10 cellular contexts compared by ENCODE assay signal in the genomic region with DNA sequence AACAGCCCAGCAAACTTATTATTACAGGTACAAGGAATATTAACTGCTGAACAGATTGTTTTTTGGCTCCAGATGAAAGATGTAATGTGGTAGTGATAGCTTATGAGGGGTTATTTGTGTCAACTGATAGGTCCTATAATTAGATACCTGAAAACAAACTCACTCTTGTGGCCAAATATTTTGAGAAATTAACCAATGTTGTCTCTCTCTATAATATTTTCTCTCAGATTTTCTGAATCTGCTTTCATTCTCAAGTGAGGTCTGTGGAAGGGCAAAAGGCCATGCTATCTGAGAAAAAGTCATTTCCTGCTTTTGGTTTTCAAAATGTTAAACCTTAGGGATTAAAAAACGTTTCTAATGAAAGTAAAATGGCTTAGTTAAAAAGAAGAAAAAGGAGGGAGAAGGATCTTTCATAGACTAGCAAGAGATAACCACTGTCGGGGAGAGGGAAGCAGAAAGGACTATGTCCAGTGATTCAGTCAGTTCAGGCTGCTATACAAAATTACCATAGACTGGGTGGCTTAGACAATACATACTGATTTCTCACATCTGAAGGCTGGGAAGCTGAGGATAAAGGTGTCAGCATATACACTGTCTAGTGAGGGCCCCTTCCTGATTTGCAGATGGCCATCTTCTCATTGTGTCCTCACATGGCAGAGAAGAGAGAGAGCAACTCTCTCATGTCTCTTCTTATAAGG.
DNase-seq lines count a peak whose midpoint lies in the region; ATAC-seq, FAIRE-seq and TF ChIP-seq lines count a peak whose summit lies in the region.
"Had no signal": no experiment of that assay in that cellular context is flagged by ENCODE, and none has a peak within 500 bp of the region (broad histone marks: within the 10 kb centered on the region; RNA-seq: fewer than 3 reads in every experiment).

No MANE protein-coding gene starts in this region.

- no peak for TF ChIP-seq RAD21 in liver (IDR thresholded peaks at IDR 0.05)
- no peak for TF ChIP-seq RAD21 in HepG2 (CRISPR knock-in tag; IDR thresholded peaks at IDR 0.05)

- intact Hi-C loops in HepG2 (cut with micrococcal nuclease; ENCODE audit: unreplicated experiment) = no loop called here
- intact Hi-C loops in heart right ventricle (cut with DNase I) = no loop called here
- intact Hi-C loops in vagina (cut with DNase I) = no loop called here
- intact Hi-C loops in body of pancreas (cut with DNase I) = no loop called here

- no peak overlapping the region for H3K4me2 ChIP-seq in HepG2 (ENCODE audit: low read depth, low read length)

- POLR2A ChIA-PET in HepG2 (lab: Yijun Ruan, JAX) = no interaction called here

- TF ChIP-seq POLR2A in HepG2 (IDR thresholded peaks at IDR 0.05; ENCODE audit: insufficient read depth in 1 of 2, low read depth in 2 of 2, low read length in 2 of 2) (no peak), vagina (IDR thresholded peaks at IDR 0.05) (no peak), body of pancreas (IDR thresholded peaks at IDR 0.05) (no peak)

- no peaks in the 10 kb centered on the region for H3K4me1 ChIP-seq in liver (ENCODE audit: control insufficient read depth in 4 of 4, insufficient read depth in 4 of 4, low read length in 3 of 4)
- peaks cover 13% of the 10 kb centered on the region for H3K4me1 ChIP-seq in HepG2 (ENCODE audit: insufficient read depth, low read length)
- peaks cover 6 to 47% (median 40%) of the 10 kb centered on the region in 9 donors for H3K4me1 ChIP-seq in heart right ventricle
- peaks cover 45% of the 10 kb centered on the region for H3K4me1 ChIP-seq in vagina
- no peaks in the 10 kb centered on the region for H3K4me1 ChIP-seq in body of pancreas

- ATAC-seq in HepG2 (no peak), HG03103 (IDR thresholded peaks at IDR 0.05; ENCODE audit: low read depth, unreplicated experiment) (peak; percentile 47), heart right ventricle (peak in 7 of 8 donors; percentile 5 to 61 (median 46)), body of pancreas (no peak)

- H3K36me3 ChIP-seq in liver (ENCODE audit: control insufficient read depth in 4 of 4, insufficient read depth in 3 of 4, low read depth in 1 of 4, low read length in 3 of 4) = no peaks in the 10 kb centered on the region
- no peaks in the 10 kb centered on the region for H3K36me3 ChIP-seq in HepG2 (replicated peaks in 1 of 2; ENCODE audit: control insufficient read depth in 1 of 2, insufficient read depth in 2 of 2, low read length in 2 of 2)
- no peaks in the 10 kb centered on the region for H3K36me3 ChIP-seq in heart right ventricle
- H3K36me3 ChIP-seq in vagina = no peaks in the 10 kb centered on the region
- H3K36me3 ChIP-seq in body of pancreas (replicated peaks in 1 of 2; ENCODE audit: insufficient read depth in 1 of 2, low read depth in 2 of 2) = no peaks in the 10 kb centered on the region

- TF ChIP-seq EP300 in HepG2 (IDR thresholded peaks at IDR 0.05; ENCODE audit: low read depth in 2 of 2, low read length in 2 of 2) (no peak), HepG2 (CRISPR knock-in tag; IDR thresholded peaks at IDR 0.05; ENCODE audit: borderline replicate concordance) (no peak)

- 43% methylated on average over 2 of the region's 2 CpGs for WGBS in liver
- WGBS in HepG2 (ENCODE audit: low lambda C conversion rate) = 15% methylated on average over 2 of the region's 2 CpGs
- 20% methylated on average over 2 of the region's 2 CpGs for WGBS in heart right ventricle, 2 donors
- WGBS in body of pancreas, 2 donors = 41 to 45% methylated on average over 2 of the region's 2 CpGs

- H3K27ac ChIP-seq in liver (ENCODE audit: low read depth in 1 of 2, low read length in 2 of 2) (peak overlapping the region; percentile 29 to 42), HepG2 (ENCODE audit: extremely low read length, insufficient read depth, low read length) (no peak overlapping the region), heart right ventricle (peak overlapping the region; percentile 78 to 96 (median 81)), vagina (peak overlapping the region; percentile 22), body of pancreas (peak overlapping the region in 1 of 4 donors; percentile 6)

- FAIRE-seq in HepG2 (lab: Jason Lieb, UNC) = no peak

- H3K79me2 ChIP-seq in HepG2 (ENCODE audit: insufficient read depth, low read length) = no peaks in the 10 kb centered on the region

- no peak overlapping the region for H3K4me3 ChIP-seq in liver (ENCODE audit: low read depth in 1 of 3, low read length in 3 of 3)
- H3K4me3 ChIP-seq in HepG2 (replicated peaks in 1 of 3; ENCODE audit: insufficient read depth in 1 of 3, low read depth in 2 of 3, low read length in 3 of 3) = no peak overlapping the region
- H3K4me3 ChIP-seq in heart right ventricle = no peak overlapping the region
- no peak overlapping the region for H3K4me3 ChIP-seq in vagina
- H3K4me3 ChIP-seq in body of pancreas = no peak overlapping the region

- H4K20me1 ChIP-seq in HepG2 (ENCODE audit: insufficient read depth, low read length) = no peaks in the 10 kb centered on the region

- in situ Hi-C loops in HepG2 (cut with HindIII; ENCODE audit: extremely low pct_ligation_motif_present, low pct_unique_long_range_greater_than_20kb) (no loop called here), ACHN (cut with HindIII; ENCODE audit: low pct_ligation_motif_present, low pct_unique_long_range_greater_than_20kb, low sequenced_read_pairs) (no loop called here)

- H3K27me3 ChIP-seq in liver (ENCODE audit: control insufficient read depth in 4 of 4, insufficient read depth in 4 of 4, low read length in 3 of 4) (no peaks in the 10 kb centered on the region), HepG2 (ENCODE audit: control insufficient read depth in 1 of 2, insufficient read depth in 2 of 2, low read length in 2 of 2) (no peaks in the 10 kb centered on the region; a peak in 1 of 5 replicates), heart right ventricle (no peaks in the 10 kb centered on the region), vagina (no peaks in the 10 kb centered on the region), body of pancreas (no peaks in the 10 kb centered on the region)

- no peaks in the 10 kb centered on the region for H3K9me3 ChIP-seq in liver (ENCODE audit: control insufficient read depth in 4 of 4, low read length in 3 of 4)
- no peaks in the 10 kb centered on the region for H3K9me3 ChIP-seq in HepG2 (ENCODE audit: low read length)
- peaks cover 0 to 6% (median 0%) of the 10 kb centered on the region in 11 donors for H3K9me3 ChIP-seq in heart right ventricle
- H3K9me3 ChIP-seq in vagina = no peaks in the 10 kb centered on the region
- no peaks in the 10 kb centered on the region for H3K9me3 ChIP-seq in body of pancreas

- TF ChIP-seq CTCF in liver (IDR thresholded peaks at IDR 0.05; ENCODE audit: low read depth, low read length, missing input control) (no peak), HepG2 (CRISPR knock-in tag; IDR thresholded peaks at IDR 0.05) (no peak), heart right ventricle (IDR thresholded peaks at IDR 0.05) (no peak), vagina (IDR thresholded peaks at IDR 0.05) (no peak), body of pancreas (IDR thresholded peaks at IDR 0.05) (no peak)

- no peak overlapping the region for H2AFZ ChIP-seq in HepG2 (ENCODE audit: low read length)

- DNase-seq in HepG2 (ENCODE audit: low spot score) (no peak), heart right ventricle (no peak), vagina (ENCODE audit: extremely low spot score in 2 of 2) (no peak), body of pancreas (no peak), ACHN (no peak)
- DNase-seq in activated CD4-positive, CD25-positive, alpha-beta regulatory T cell (lab: John Stamatoyannopoulos, UW) = no peak
- DNase-seq: glutamatergic neuron, NCI-H526 had no signal

- CTCF ChIA-PET in HepG2 (lab: Yijun Ruan, JAX; ENCODE audit: low intra/inter-chr PET ratio, low total read pairs) = no interaction called here

- no TSS peak for BruUV-seq in HepG2 (replicated peaks; lab: Mats Ljungman, UMichigan)

- H3K9ac ChIP-seq in liver (ENCODE audit: low read depth in 1 of 2, low read length in 2 of 2) (no peak overlapping the region), HepG2 (ENCODE audit: insufficient read depth, low read depth, low read length) (no peak overlapping the region)

TF ChIP-seq in liver, 16 proteins besides CTCF, POLR2A, EP300 and RAD21:
- TF ChIP-seq TAF1 (conservative IDR thresholded peaks at IDR 0.05) (no peak), FOXA2 (IDR thresholded peaks at IDR 0.05) (no peak), GABPA (IDR thresholded peaks at IDR 0.05 in 1 of 2, conservative IDR thresholded peaks at IDR 0.05 in 1 of 2) (no peak), HNF4A (conservative IDR thresholded peaks at IDR 0.05) (no peak), EGR1 (IDR thresholded peaks at IDR 0.05; ENCODE audit: low read depth in 2 of 2) (no peak), JUND (IDR thresholded peaks at IDR 0.05) (no peak), RXRA (IDR thresholded peaks at IDR 0.05) (no peak)

TF ChIP-seq in HepG2, 621 proteins besides CTCF, POLR2A, EP300 and RAD21 (continues in another document):
- TF ChIP-seq ZMAT3 (CRISPR knock-in tag; conservative IDR thresholded peaks at IDR 0.05) (no peak), U2AF2 (IDR thresholded peaks at IDR 0.05; ENCODE audit: low read depth, low read length) (no peak), HHEX (CRISPR knock-in tag; IDR thresholded peaks at IDR 0.05) (no peak), ZNF562 (CRISPR knock-in tag; IDR thresholded peaks at IDR 0.05; ENCODE audit: borderline replicate concordance) (no peak), FLYWCH1 (CRISPR knock-in tag; IDR thresholded peaks at IDR 0.05) (no peak), SUZ12 (IDR thresholded peaks at IDR 0.05; ENCODE audit: low read depth, low read length) (no peak), TBX2 (CRISPR knock-in tag; IDR thresholded peaks at IDR 0.05; ENCODE audit: borderline replicate concordance) (no peak), JUND (CRISPR knock-in tag; IDR thresholded peaks at IDR 0.05) (no peak), SMC3 (IDR thresholded peaks at IDR 0.05; ENCODE audit: low read length) (no peak)
- TF ChIP-seq, protein P1, sequence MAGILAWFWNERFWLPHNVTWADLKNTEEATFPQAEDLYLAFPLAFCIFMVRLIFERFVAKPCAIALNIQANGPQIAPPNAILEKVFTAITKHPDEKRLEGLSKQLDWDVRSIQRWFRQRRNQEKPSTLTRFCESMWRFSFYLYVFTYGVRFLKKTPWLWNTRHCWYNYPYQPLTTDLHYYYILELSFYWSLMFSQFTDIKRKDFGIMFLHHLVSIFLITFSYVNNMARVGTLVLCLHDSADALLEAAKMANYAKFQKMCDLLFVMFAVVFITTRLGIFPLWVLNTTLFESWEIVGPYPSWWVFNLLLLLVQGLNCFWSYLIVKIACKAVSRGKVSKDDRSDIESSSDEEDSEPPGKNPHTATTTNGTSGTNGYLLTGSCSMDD (CRISPR knock-in tag; IDR thresholded peaks at IDR 0.05) = no peak

Comparison
In these comparisons a context has a peak if more than half of its experiments do, and no peak if none do; other contexts are left out.
1. ATAC-seq: peak in HG03103 (single experiment) and heart right ventricle (7 of 8); none in HepG2 (single experiment) and body of pancreas (single experiment).